ENCODE assay signal across 1 cellular context in the genomic region with DNA sequence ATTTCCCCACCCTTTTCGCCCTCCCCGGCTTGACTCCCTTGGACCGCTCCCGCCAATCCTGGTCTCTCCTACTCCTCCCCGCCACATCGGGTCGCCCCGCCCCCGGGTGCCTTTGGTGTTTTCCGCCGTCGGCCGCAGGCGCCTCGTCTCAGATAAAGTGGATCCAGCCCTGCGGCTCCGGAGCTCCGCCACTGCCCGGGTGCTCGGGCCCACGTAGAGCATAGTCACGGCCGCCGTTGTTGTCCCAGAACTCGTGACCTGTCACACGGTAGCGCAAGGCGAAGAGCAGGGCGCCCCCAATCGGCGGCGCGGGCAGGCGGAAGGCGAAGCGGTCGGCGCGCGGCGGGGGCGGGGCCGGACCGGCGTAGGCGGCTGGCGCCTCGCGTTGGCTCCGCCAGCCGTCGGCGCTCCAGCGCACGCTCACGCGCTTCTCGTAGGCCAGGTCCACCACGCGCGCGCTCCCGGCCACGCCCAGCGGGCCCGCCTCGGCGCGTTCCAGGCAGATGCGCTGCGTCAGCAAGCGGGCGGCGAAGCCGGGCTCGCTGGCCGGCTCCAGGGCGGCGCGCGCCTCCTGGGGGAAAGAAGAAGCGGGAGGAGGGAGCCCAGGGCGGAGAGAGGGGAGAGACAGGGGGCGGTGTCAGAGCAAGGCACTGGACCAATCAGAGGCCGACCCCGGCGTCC.
A peak's percentile ranks its signal among the peaks of the same experiment; 100 is the strongest.
TF ChIP-seq lines count a peak whose summit lies in the region.

No MANE protein-coding gene starts in this region.

TF ChIP-seq in HepG2, 621 proteins besides CTCF, POLR2A, EP300 and RAD21 (continued from another document and continues in another):
- TF ChIP-seq, protein P1, sequence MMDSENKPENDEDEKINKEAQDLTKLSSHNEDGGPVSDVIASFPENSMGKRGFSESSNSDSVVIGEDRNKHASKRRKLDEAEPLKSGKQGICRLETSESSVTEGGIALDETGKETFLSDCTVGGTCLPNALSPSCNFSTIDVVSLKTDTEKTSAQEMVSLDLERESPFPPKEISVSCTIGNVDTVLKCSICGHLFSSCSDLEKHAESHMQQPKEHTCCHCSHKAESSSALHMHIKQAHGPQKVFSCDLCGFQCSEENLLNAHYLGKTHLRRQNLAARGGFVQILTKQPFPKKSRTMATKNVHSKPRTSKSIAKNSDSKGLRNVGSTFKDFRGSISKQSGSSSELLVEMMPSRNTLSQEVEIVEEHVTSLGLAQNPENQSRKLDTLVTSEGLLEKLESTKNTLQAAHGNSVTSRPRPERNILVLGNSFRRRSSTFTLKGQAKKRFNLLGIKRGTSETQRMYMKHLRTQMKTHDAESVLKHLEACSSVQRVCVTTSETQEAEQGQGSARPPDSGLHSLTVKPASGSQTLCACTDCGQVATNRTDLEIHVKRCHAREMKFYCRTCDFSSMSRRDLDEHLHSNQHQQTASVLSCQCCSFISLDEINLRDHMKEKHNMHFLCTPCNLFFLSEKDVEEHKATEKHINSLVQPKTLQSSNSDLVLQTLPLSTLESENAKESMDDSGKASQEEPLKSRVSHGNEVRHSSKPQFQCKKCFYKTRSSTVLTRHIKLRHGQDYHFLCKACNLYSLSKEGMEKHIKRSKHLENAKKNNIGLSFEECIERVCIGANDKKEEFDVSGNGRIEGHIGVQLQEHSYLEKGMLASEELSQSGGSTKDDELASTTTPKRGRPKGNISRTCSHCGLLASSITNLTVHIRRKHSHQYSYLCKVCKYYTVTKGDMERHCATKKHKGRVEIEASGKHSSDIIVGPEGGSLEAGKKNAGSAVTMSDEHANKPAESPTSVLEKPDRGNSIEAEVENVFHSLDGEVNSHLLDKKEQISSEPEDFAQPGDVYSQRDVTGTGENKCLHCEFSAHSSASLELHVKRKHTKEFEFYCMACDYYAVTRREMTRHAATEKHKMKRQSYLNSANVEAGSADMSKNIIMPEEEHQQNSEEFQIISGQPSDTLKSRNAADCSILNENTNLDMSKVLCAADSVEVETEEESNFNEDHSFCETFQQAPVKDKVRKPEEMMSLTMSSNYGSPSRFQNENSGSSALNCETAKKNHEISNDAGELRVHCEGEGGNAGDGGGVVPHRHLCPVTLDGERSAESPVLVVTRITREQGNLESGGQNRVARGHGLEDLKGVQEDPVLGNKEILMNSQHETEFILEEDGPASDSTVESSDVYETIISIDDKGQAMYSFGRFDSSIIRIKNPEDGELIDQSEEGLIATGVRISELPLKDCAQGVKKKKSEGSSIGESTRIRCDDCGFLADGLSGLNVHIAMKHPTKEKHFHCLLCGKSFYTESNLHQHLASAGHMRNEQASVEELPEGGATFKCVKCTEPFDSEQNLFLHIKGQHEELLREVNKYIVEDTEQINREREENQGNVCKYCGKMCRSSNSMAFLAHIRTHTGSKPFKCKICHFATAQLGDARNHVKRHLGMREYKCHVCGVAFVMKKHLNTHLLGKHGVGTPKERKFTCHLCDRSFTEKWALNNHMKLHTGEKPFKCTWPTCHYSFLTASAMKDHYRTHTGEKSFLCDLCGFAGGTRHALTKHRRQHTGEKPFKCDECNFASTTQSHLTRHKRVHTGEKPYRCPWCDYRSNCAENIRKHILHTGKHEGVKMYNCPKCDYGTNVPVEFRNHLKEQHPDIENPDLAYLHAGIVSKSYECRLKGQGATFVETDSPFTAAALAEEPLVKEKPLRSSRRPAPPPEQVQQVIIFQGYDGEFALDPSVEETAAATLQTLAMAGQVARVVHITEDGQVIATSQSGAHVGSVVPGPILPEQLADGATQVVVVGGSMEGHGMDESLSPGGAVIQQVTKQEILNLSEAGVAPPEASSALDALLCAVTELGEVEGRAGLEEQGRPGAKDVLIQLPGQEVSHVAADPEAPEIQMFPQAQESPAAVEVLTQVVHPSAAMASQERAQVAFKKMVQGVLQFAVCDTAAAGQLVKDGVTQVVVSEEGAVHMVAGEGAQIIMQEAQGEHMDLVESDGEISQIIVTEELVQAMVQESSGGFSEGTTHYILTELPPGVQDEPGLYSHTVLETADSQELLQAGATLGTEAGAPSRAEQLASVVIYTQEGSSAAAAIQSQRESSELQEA (CRISPR knock-in tag; IDR thresholded peaks at IDR 0.05; ENCODE audit: not compliant biosample characterization) = peak; percentile 47
- TF ChIP-seq SKI (IDR thresholded peaks at IDR 0.05; ENCODE audit: partially characterized antibody) (peak; percentile 99), NCOR1 (IDR thresholded peaks at IDR 0.05; ENCODE audit: borderline replicate concordance, low read length) (0 out of 2 replicates have a peak, but pooled peaks have one; percentile 59), SIX4 (CRISPR knock-in tag; IDR thresholded peaks at IDR 0.05) (peak; percentile 64; the same call in 1 of the 2 replicates), KDM5A (IDR thresholded peaks at IDR 0.05; ENCODE audit: borderline replicate concordance, low read length) (peak; percentile 68; the same call in 1 of the 2 replicates), SMAD9 (CRISPR knock-in tag; IDR thresholded peaks at IDR 0.05) (peak; percentile 90), NFIC (IDR thresholded peaks at IDR 0.05; ENCODE audit: low read length) (no peak), TMF1 (CRISPR knock-in tag; IDR thresholded peaks at IDR 0.05; ENCODE audit: low read depth) (peak; percentile 97), NFE2 (CRISPR knock-in tag; IDR thresholded peaks at IDR 0.05) (no peak), ZNF136 (CRISPR knock-in tag; IDR thresholded peaks at IDR 0.05; ENCODE audit: low read depth) (peak; percentile 88), YEATS2 (CRISPR knock-in tag; IDR thresholded peaks at IDR 0.05; ENCODE audit: borderline replicate concordance) (peak; percentile 74; the same call in 1 of the 2 replicates), ERF (CRISPR knock-in tag; IDR thresholded peaks at IDR 0.05) (peak; percentile 94), PCBP2 (optimal IDR thresholded peaks at IDR 0.05; ENCODE audit: low read depth, low read length, poor library complexity, severe bottlenecking) (no peak), ZFY (CRISPR knock-in tag; IDR thresholded peaks at IDR 0.05) (no peak), REPIN1 (CRISPR knock-in tag; IDR thresholded peaks at IDR 0.05; ENCODE audit: borderline replicate concordance, low read depth) (peak; percentile 91), ZNF383 (CRISPR knock-in tag; IDR thresholded peaks at IDR 0.05; ENCODE audit: borderline replicate concordance) (no peak), SP1 (IDR thresholded peaks at IDR 0.05) (no peak), SP1 (CRISPR knock-in tag; IDR thresholded peaks at IDR 0.05) (peak; percentile 92), MIXL1 (CRISPR knock-in tag; IDR thresholded peaks at IDR 0.05) (peak; percentile 85), TOPORS (CRISPR knock-in tag; IDR thresholded peaks at IDR 0.05) (peak; percentile 99)
- TF ChIP-seq, protein P2, sequence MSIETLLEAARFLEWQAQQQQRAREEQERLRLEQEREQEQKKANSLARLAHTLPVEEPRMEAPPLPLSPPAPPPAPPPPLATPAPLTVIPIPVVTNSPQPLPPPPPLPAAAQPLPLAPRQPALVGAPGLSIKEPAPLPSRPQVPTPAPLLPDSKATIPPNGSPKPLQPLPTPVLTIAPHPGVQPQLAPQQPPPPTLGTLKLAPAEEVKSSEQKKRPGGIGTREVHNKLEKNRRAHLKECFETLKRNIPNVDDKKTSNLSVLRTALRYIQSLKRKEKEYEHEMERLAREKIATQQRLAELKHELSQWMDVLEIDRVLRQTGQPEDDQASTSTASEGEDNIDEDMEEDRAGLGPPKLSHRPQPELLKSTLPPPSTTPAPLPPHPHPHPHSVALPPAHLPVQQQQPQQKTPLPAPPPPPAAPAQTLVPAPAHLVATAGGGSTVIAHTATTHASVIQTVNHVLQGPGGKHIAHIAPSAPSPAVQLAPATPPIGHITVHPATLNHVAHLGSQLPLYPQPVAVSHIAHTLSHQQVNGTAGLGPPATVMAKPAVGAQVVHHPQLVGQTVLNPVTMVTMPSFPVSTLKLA (IDR thresholded peaks at IDR 0.05) = peak; percentile 67
- TF ChIP-seq, protein P3, sequence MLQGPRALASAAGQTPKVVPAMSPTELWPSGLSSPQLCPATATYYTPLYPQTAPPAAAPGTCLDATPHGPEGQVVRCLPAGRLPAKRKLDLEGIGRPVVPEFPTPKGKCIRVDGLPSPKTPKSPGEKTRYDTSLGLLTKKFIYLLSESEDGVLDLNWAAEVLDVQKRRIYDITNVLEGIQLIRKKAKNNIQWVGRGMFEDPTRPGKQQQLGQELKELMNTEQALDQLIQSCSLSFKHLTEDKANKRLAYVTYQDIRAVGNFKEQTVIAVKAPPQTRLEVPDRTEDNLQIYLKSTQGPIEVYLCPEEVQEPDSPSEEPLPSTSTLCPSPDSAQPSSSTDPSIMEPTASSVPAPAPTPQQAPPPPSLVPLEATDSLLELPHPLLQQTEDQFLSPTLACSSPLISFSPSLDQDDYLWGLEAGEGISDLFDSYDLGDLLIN (CRISPR knock-in tag; IDR thresholded peaks at IDR 0.05; ENCODE audit: borderline replicate concordance) = no peak
- TF ChIP-seq, protein P4, sequence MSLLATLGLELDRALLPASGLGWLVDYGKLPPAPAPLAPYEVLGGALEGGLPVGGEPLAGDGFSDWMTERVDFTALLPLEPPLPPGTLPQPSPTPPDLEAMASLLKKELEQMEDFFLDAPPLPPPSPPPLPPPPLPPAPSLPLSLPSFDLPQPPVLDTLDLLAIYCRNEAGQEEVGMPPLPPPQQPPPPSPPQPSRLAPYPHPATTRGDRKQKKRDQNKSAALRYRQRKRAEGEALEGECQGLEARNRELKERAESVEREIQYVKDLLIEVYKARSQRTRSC (CRISPR knock-in tag; IDR thresholded peaks at IDR 0.05; ENCODE audit: low read depth) = no peak
- TF ChIP-seq, protein P5, sequence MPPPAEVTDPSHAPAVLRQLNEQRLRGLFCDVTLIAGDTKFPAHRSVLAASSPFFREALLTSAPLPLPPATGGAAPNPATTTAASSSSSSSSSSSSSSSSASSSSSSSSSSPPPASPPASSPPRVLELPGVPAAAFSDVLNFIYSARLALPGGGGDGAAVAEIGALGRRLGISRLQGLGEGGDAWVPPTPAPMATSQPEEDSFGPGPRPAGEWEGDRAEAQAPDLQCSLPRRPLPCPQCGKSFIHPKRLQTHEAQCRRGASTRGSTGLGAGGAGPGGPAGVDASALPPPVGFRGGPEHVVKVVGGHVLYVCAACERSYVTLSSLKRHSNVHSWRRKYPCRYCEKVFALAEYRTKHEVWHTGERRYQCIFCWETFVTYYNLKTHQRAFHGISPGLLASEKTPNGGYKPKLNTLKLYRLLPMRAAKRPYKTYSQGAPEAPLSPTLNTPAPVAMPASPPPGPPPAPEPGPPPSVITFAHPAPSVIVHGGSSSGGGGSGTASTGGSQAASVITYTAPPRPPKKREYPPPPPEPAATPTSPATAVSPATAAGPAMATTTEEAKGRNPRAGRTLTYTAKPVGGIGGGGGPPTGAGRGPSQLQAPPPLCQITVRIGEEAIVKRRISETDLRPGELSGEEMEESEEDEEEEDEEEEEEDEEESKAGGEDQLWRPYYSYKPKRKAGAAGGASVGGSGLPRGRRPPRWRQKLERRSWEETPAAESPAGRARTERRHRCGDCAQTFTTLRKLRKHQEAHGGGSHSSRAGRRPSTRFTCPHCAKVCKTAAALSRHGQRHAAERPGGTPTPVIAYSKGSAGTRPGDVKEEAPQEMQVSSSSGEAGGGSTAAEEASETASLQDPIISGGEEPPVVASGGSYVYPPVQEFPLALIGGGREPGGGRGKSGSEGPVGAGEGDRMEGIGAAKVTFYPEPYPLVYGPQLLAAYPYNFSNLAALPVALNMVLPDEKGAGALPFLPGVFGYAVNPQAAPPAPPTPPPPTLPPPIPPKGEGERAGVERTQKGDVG (CRISPR knock-in tag; IDR thresholded peaks at IDR 0.05; ENCODE audit: borderline replicate concordance) = peak; percentile 7; the same call in 1 of the 2 replicates
- TF ChIP-seq, protein P6, sequence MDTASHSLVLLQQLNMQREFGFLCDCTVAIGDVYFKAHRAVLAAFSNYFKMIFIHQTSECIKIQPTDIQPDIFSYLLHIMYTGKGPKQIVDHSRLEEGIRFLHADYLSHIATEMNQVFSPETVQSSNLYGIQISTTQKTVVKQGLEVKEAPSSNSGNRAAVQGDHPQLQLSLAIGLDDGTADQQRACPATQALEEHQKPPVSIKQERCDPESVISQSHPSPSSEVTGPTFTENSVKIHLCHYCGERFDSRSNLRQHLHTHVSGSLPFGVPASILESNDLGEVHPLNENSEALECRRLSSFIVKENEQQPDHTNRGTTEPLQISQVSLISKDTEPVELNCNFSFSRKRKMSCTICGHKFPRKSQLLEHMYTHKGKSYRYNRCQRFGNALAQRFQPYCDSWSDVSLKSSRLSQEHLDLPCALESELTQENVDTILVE (CRISPR knock-in tag; IDR thresholded peaks at IDR 0.05) = peak; percentile 98
- TF ChIP-seq, protein P7, sequence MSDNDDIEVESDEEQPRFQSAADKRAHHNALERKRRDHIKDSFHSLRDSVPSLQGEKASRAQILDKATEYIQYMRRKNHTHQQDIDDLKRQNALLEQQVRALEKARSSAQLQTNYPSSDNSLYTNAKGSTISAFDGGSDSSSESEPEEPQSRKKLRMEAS (IDR thresholded peaks at IDR 0.05) = no peak
- TF ChIP-seq, protein P8, sequence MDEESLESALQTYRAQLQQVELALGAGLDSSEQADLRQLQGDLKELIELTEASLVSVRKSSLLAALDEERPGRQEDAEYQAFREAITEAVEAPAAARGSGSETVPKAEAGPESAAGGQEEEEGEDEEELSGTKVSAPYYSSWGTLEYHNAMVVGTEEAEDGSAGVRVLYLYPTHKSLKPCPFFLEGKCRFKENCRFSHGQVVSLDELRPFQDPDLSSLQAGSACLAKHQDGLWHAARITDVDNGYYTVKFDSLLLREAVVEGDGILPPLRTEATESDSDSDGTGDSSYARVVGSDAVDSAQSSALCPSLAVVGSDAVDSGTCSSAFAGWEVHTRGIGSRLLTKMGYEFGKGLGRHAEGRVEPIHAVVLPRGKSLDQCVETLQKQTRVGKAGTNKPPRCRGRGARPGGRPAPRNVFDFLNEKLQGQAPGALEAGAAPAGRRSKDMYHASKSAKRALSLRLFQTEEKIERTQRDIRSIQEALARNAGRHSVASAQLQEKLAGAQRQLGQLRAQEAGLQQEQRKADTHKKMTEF (CRISPR knock-in tag; IDR thresholded peaks at IDR 0.05) = peak; percentile 29
